ENCODE assay signal across 7 cellular contexts in the genomic region with DNA sequence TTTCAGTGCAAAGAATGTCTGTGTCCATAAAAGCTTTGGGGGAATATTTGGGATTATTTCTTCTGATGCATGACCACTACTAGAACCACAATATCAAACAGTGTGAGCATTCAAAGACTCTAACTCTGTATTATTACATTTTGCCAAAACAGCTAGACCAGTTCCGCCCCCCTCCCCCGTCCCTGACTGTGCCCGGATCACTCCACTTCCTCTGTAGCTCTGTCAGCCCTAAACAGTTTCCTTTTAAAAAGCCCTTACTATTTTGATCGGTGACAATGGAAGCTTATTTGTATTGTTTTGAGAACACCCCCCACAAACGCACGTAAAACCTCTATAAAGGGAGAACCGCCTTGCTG. TPM values are rescaled to one million over a fixed set of nuclear protein-coding genes. Genes with fewer than 3 reads are reported as not detected.
DNase-seq lines count a peak whose midpoint lies in the region; TF ChIP-seq lines count a peak whose summit lies in the region.

No MANE protein-coding gene starts in this region.

- H3K4me1 Mint-ChIP-seq in HFFc6 (ENCODE audit: low read depth) = peaks cover 23% of the 10 kb centered on the region
- peaks cover 19% of the 10 kb centered on the region for H3K4me1 Mint-ChIP-seq in T-helper 2 cell treated with Interferon-gamma antibody and Interleukin-4, amounts not matched to agents 5 μg/mL and 100 μg/mL, for 36 hours (ENCODE audit: low read depth)
- peaks cover 13% of the 10 kb centered on the region for H3K4me1 Mint-ChIP-seq in neural crest cell

- H3K27me3 Mint-ChIP-seq in HFFc6 (ENCODE audit: insufficient read depth) (peaks cover 43% of the 10 kb centered on the region), neural crest cell (ENCODE audit: low read depth) (peaks cover 78% of the 10 kb centered on the region)
- peaks cover 12% of the 10 kb centered on the region for H3K27me3 Mint-ChIP-seq in T-helper 2 cell treated with Interferon-gamma antibody and Interleukin-4, amounts not matched to agents 5 μg/mL and 100 μg/mL, for 36 hours (ENCODE audit: low read depth)

- no peaks in the 10 kb centered on the region for H3K36me3 Mint-ChIP-seq in HFFc6 (ENCODE audit: low read depth)
- no peaks in the 10 kb centered on the region for H3K36me3 Mint-ChIP-seq in T-helper 2 cell treated with Interferon-gamma antibody and Interleukin-4, amounts not matched to agents 5 μg/mL and 100 μg/mL, for 36 hours (ENCODE audit: low read depth)
- H3K36me3 Mint-ChIP-seq in neural crest cell (ENCODE audit: low read depth) = no peaks in the 10 kb centered on the region

- H3K4me3 Mint-ChIP-seq in HFFc6 (peak overlapping the region; percentile 66), neural crest cell (peak overlapping the region; percentile 79)
- peak overlapping the region; percentile 81 for H3K4me3 Mint-ChIP-seq in T-helper 2 cell treated with Interferon-gamma antibody and Interleukin-4, amounts not matched to agents 5 μg/mL and 100 μg/mL, for 36 hours

- TF ChIP-seq CTCF in HFFc6 (IDR thresholded peaks at IDR 0.05) = no peak
- TF ChIP-seq CTCF in neural crest cell (conservative IDR thresholded peaks at IDR 0.05) = no peak

- DNase-seq in HFFc6 = no peak
- DNase-seq in T-helper 2 cell treated with Interferon-gamma antibody and Interleukin-4, amounts not matched to agents 5 μg/mL and 100 μg/mL, for 36 hours (ENCODE audit: low spot score) = no peak
- peak; percentile 45 for DNase-seq in epidermal melanocyte (ENCODE audit: insufficient read length, low spot score)
- no peak for DNase-seq in neural crest cell (ENCODE audit: low read depth, low spot score)
- DNase-seq in NCI-H2081 (lab: John Stamatoyannopoulos, UW) = no peak
- no peak for DNase-seq in hippocampal formation (lab: John Stamatoyannopoulos, UW)
- DNase-seq in NCI-H446 (lab: John Stamatoyannopoulos, UW) = no peak

- H3K27ac Mint-ChIP-seq in HFFc6 (no peak overlapping the region), neural crest cell (ENCODE audit: unreplicated experiment) (no peak overlapping the region)
- H3K27ac Mint-ChIP-seq in T-helper 2 cell treated with Interferon-gamma antibody and Interleukin-4, amounts not matched to agents 5 μg/mL and 100 μg/mL, for 36 hours = peak overlapping the region; percentile 88

- H3K9me3 Mint-ChIP-seq in HFFc6 (no peaks in the 10 kb centered on the region), neural crest cell (no peaks in the 10 kb centered on the region)
- H3K9me3 Mint-ChIP-seq in T-helper 2 cell treated with Interferon-gamma antibody and Interleukin-4, amounts not matched to agents 5 μg/mL and 100 μg/mL, for 36 hours = no peaks in the 10 kb centered on the region

RNA-seq across cellular contexts. Expression of gene EPHB3, which starts 36.6 kb away (rescaled TPM):
- 1 to 10 TPM; 3.0 to 6.6 (median 3.6) TPM for total RNA-seq in HFFc6 (2021; fragmentation: NEBNext Ultra II Directional; extraction: Animal tissue kit (Norgen Biotek cat#: 25700))
- 9.7 and 13.4 TPM in 2 replicates for total RNA-seq in neural crest cell
